In genomic region chr9:21959268-21959667, GRCh38 we compare ENCODE assay signal across 1 cellular context. TPM values are rescaled to one million over a fixed set of nuclear protein-coding genes. Genes with fewer than 3 reads are reported as not detected.
"Had no signal": no experiment of that assay in that cellular context is flagged by ENCODE, and none has a peak within 500 bp of the region (broad histone marks: within the 10 kb centered on the region; RNA-seq: fewer than 3 reads in every experiment).

No MANE protein-coding gene starts in this region.

RNA-seq across cellular contexts. Expression of gene CDKN2B-AS1, which starts 35.3 kb away (rescaled TPM):
- total RNA-seq: thoracic aorta had no signal
